25 cellular contexts compared by ENCODE assay signal in genomic region chr7:116170180-116170579, GRCh38.
"Had no signal": no experiment of that assay in that cellular context is flagged by ENCODE, and none has a peak within 500 bp of the region (broad histone marks: within the 10 kb centered on the region; RNA-seq: fewer than 3 reads in every experiment).

No MANE protein-coding gene starts in this region.

- H3K4me3 ChIP-seq: colonic mucosa, heart right ventricle, left ventricle myocardium inferior, ovary, sigmoid colon, stomach, tibial nerve had no signal

- H3K27ac ChIP-seq: colonic mucosa, heart right ventricle, left ventricle myocardium inferior, ovary, sigmoid colon, tibial nerve had no signal

- H3K36me3 Mint-ChIP-seq: activated naive CD4-positive, alpha-beta T cell treated with anti-CD3 and anti-CD28 coated beads, Interleukin-2, amount 50 U/mL, for 24 hours; T-cell had no signal

- H3K27me3 Mint-ChIP-seq: activated B cell treated with CpG ODN at 0.5 μM for 24 hours; stimulated activated naive B cell treated with anti-CD40 and anti-IgM and Interleukin-4, amounts not matched to agents 10 μg/mL and 1 μg/mL and 100 μg/mL, for 72 hours had no signal

- DNase-seq: activated B cell treated with CpG ODN at 0.5 μM for 24 hours; activated CD4-positive, alpha-beta T cell treated with anti-CD3 and anti-CD28 coated beads, Interleukin-2, amount 50 U/mL, for 1 hour; activated CD8-positive, alpha-beta T cell treated with anti-CD3 and anti-CD28 coated beads for 36 hours; activated gamma-delta T cell treated with Interleukin-2 at 50 U/mL for 16 hours; activated T-cell treated with anti-CD3 and anti-CD28 coated beads, Interleukin-2, amount 50 U/mL, for 4 hours; anterior cingulate cortex; cerebellar nuclear complex; colonic mucosa; effector CD8-positive, alpha-beta T cell; heart right ventricle; left ventricle myocardium inferior; ovary; retina; sigmoid colon; small intestine; stimulated activated CD4-positive, alpha-beta T cell treated with anti-CD3 and anti-CD28 coated beads, Interleukin-4, amount 100 ng/mL, for 4 hours; stimulated activated CD8-positive, alpha-beta memory T cell treated with anti-CD3 and anti-CD28 coated beads, Interleukin-4, amount 100 ng/mL, for 48 hours; stimulated activated naive B cell treated with anti-CD40 and anti-IgM and Interleukin-4, amounts not matched to agents 10 μg/mL and 1 μg/mL and 100 μg/mL, for 72 hours; stomach; T-cell had no signal

- H3K27ac Mint-ChIP-seq: activated B cell treated with CpG ODN at 0.5 μM for 24 hours; activated CD8-positive, alpha-beta T cell treated with anti-CD3 and anti-CD28 coated beads for 36 hours; activated naive CD4-positive, alpha-beta T cell treated with anti-CD3 and anti-CD28 coated beads, Interleukin-2, amount 50 U/mL, for 24 hours; activated T-helper 17 cell treated with anti-CD3 and anti-CD28 coated beads, Interleukin-2, amount 50 U/mL, for 72 hours; stimulated activated naive B cell treated with anti-CD40 and anti-IgM and Interleukin-4, amounts not matched to agents 10 μg/mL and 1 μg/mL and 100 μg/mL, for 72 hours; T-cell; T-helper 2 cell treated with Interferon-gamma antibody and Interleukin-4, amounts not matched to agents 5 μg/mL and 100 μg/mL, for 36 hours had no signal

- H3K4me1 Mint-ChIP-seq: activated T-helper 17 cell treated with anti-CD3 and anti-CD28 coated beads, Interleukin-2, amount 50 U/mL, for 72 hours; nephron had no signal

- H3K4me3 Mint-ChIP-seq: activated B cell treated with CpG ODN at 0.5 μM for 24 hours; activated CD8-positive, alpha-beta T cell treated with anti-CD3 and anti-CD28 coated beads for 36 hours; activated naive CD4-positive, alpha-beta T cell treated with anti-CD3 and anti-CD28 coated beads, Interleukin-2, amount 50 U/mL, for 24 hours; activated T-cell treated with anti-CD3 and anti-CD28 coated beads, Interleukin-2, amount 50 U/mL, for 4 hours; activated T-helper 17 cell treated with anti-CD3 and anti-CD28 coated beads, Interleukin-2, amount 50 U/mL, for 72 hours; nephron; stimulated activated naive B cell treated with anti-CD40 and anti-IgM and Interleukin-4, amounts not matched to agents 10 μg/mL and 1 μg/mL and 100 μg/mL, for 72 hours; T-cell; T-helper 2 cell treated with Interferon-gamma antibody and Interleukin-4, amounts not matched to agents 5 μg/mL and 100 μg/mL, for 36 hours had no signal

- H3K9me3 ChIP-seq: colonic mucosa, left ventricle myocardium inferior, ovary, sigmoid colon, stomach had no signal

- H3K9me3 Mint-ChIP-seq: activated CD8-positive, alpha-beta T cell treated with anti-CD3 and anti-CD28 coated beads for 36 hours; activated naive CD4-positive, alpha-beta T cell treated with anti-CD3 and anti-CD28 coated beads, Interleukin-2, amount 50 U/mL, for 24 hours; activated T-cell treated with anti-CD3 and anti-CD28 coated beads, Interleukin-2, amount 50 U/mL, for 4 hours; activated T-helper 17 cell treated with anti-CD3 and anti-CD28 coated beads, Interleukin-2, amount 50 U/mL, for 72 hours had no signal

- H3K36me3 ChIP-seq: colonic mucosa, heart right ventricle, left ventricle myocardium inferior, ovary, sigmoid colon, stomach, tibial nerve had no signal

- H3K27me3 ChIP-seq: colonic mucosa, heart right ventricle, ovary, sigmoid colon, stomach, tibial nerve had no signal

- ATAC-seq: activated CD8-positive, alpha-beta T cell treated with anti-CD3 and anti-CD28 coated beads for 36 hours; activated T-cell treated with anti-CD3 and anti-CD28 coated beads, Interleukin-2, amount 50 U/mL, for 4 hours; activated T-helper 17 cell treated with anti-CD3 and anti-CD28 coated beads, Interleukin-2, amount 50 U/mL, for 72 hours; heart right ventricle; T-cell had no signal

- H3K4me1 ChIP-seq: colonic mucosa, left ventricle myocardium inferior, sigmoid colon had no signal
